In genomic region chr2:213669657-213670056, GRCh38 we compare ENCODE assay signal across 26 cellular contexts.
"Had no signal": no experiment of that assay in that cellular context is flagged by ENCODE, and none has a peak within 500 bp of the region (broad histone marks: within the 10 kb centered on the region; RNA-seq: fewer than 3 reads in every experiment).

No MANE protein-coding gene starts in this region.

- H3K9me3 ChIP-seq: ovary, thyroid gland, vagina had no signal

- H3K4me2 ChIP-seq: neural progenitor cell had no signal

- H3K36me3 ChIP-seq: neural progenitor cell, ovary, right lobe of liver, sigmoid colon, stomach, thoracic aorta, thyroid gland, tibial nerve, upper lobe of left lung, vagina had no signal

- ATAC-seq: natural killer cell; psoas muscle; right cardiac atrium; right lobe of liver; stimulated activated effector memory CD8-positive, alpha-beta T cell treated with anti-CD3 and anti-CD28 coated beads, Interleukin-12 subunit alpha, Interleukin-12 subunit beta, amount 100 ng/mL, for 72 hours; stimulated activated naive B cell treated with anti-CD40 and anti-IgM and Interleukin-4, amounts not matched to agents 10 μg/mL and 1 μg/mL and 100 μg/mL, for 72 hours had no signal

- H3K27ac ChIP-seq: neural progenitor cell, ovary, parathyroid adenoma, psoas muscle, right lobe of liver, sigmoid colon, stomach, thoracic aorta, thyroid gland, tibial nerve, upper lobe of left lung, vagina had no signal

- H3K27me3 ChIP-seq: neural progenitor cell, ovary, right lobe of liver, sigmoid colon, stomach, thyroid gland, tibial nerve, upper lobe of left lung, vagina had no signal

- FAIRE-seq: small intestine, urothelium cell line had no signal

- H3K4me1 ChIP-seq: neural progenitor cell, parathyroid adenoma, psoas muscle, right lobe of liver, sigmoid colon, stomach, thyroid gland, tibial nerve, upper lobe of left lung, vagina had no signal

- H2AFZ ChIP-seq: neural progenitor cell, parathyroid adenoma had no signal

- H3K79me2 ChIP-seq: parathyroid adenoma had no signal

- H3K9ac ChIP-seq: neural progenitor cell, parathyroid adenoma had no signal

- H3K4me3 ChIP-seq: neural progenitor cell, ovary, psoas muscle, right lobe of liver, sigmoid colon, stomach, thoracic aorta, thyroid gland, tibial nerve, upper lobe of left lung, vagina had no signal

- DNase-seq: natural killer cell; occipital lobe; ovary; posterior cingulate gyrus; psoas muscle; right cardiac atrium; right lobe of liver; sigmoid colon; small intestine; stimulated activated CD4-positive, alpha-beta T cell treated with anti-CD3 and anti-CD28 coated beads, Interleukin-15, amount 100 ng/mL, for 24 hours; stimulated activated CD4-positive, alpha-beta T cell treated with anti-CD3 and anti-CD28 coated beads, Interleukin-2, amount 100 ng/mL, for 24 hours; stimulated activated CD4-positive, alpha-beta T cell treated with anti-CD3 and anti-CD28 coated beads, Interleukin-2, amount 100 ng/mL, for 48 hours; stimulated activated CD4-positive, alpha-beta T cell treated with anti-CD3 and anti-CD28 coated beads, Interleukin-4, amount 100 ng/mL, for 24 hours; stimulated activated naive B cell treated with anti-CD40 and anti-IgM and Interleukin-4, amounts not matched to agents 10 μg/mL and 1 μg/mL and 100 μg/mL, for 72 hours; stimulated activated naive CD4-positive, alpha-beta T cell treated with Interleukin-2 at 50 U/mL for 16 hours; stomach; thyroid gland; trophoblast cell; upper lobe of left lung had no signal
